In genomic region chr7:8327199-8327598, GRCh38 we compare ENCODE assay signal across 3 cellular contexts.
"Had no signal": no experiment of that assay in that cellular context is flagged by ENCODE, and none has a peak within 500 bp of the region (broad histone marks: within the 10 kb centered on the region; RNA-seq: fewer than 3 reads in every experiment).

No MANE protein-coding gene starts in this region.

- DNase-seq: GDM1, GF-D8 had no signal

- ATAC-seq: GM12878 had no signal

- H3K4me3 ChIP-seq: GM12878 had no signal
